In genomic region chr12:107485731-107486130, GRCh38 we compare ENCODE assay signal across 23 cellular contexts.
"Had no signal": no experiment of that assay in that cellular context is flagged by ENCODE, and none has a peak within 500 bp of the region (broad histone marks: within the 10 kb centered on the region; RNA-seq: fewer than 3 reads in every experiment).

No MANE protein-coding gene starts in this region.

- FAIRE-seq: frontal cortex, TTC549 had no signal

- H3K9me3 Mint-ChIP-seq: activated B cell treated with CpG ODN at 0.5 μM for 24 hours; activated CD8-positive, alpha-beta T cell treated with anti-CD3 and anti-CD28 coated beads for 36 hours; activated naive CD4-positive, alpha-beta T cell treated with anti-CD3 and anti-CD28 coated beads, Interleukin-2, amount 50 U/mL, for 24 hours; activated T-cell treated with anti-CD3 and anti-CD28 coated beads, Interleukin-2, amount 50 U/mL, for 4 hours; central memory CD8-positive, alpha-beta T cell; dendritic cell treated with granulocyte-macrophage colony-stimulating factor and Interleukin-4, amounts not matched to agents 40 ng/mL and 50 ng/mL, for 4 days had no signal

- H3K36me3 Mint-ChIP-seq: brain, immature natural killer cell, naive B cell had no signal

- H3K4me1 Mint-ChIP-seq: brain had no signal

- H3K27ac ChIP-seq: heart left ventricle, neutrophil, skin epidermis had no signal

- DNase-seq: activated B cell treated with CpG ODN at 0.5 μM for 24 hours; activated CD4-positive, alpha-beta T cell treated with anti-CD3 and anti-CD28 coated beads for 48 hours; activated CD8-positive, alpha-beta T cell treated with anti-CD3 and anti-CD28 coated beads for 36 hours; activated effector memory CD4-positive, alpha-beta T cell treated with Interleukin-2 at 50 U/mL for 16 hours; activated T-cell treated with anti-CD3 and anti-CD28 coated beads, Interleukin-2, amount 50 U/mL, for 4 hours; effector memory CD4-positive, alpha-beta T cell; heart left ventricle; immature natural killer cell; left colon; midbrain; naive B cell; stimulated activated CD4-positive, alpha-beta T cell treated with anti-CD3 and anti-CD28 coated beads, Interleukin-15, amount 100 ng/mL, for 24 hours; stimulated activated CD4-positive, alpha-beta T cell treated with anti-CD3 and anti-CD28 coated beads, Interleukin-4, amount 100 ng/mL, for 24 hours; substantia nigra; trophoblast cell had no signal

- H3K27me3 Mint-ChIP-seq: activated CD8-positive, alpha-beta T cell treated with anti-CD3 and anti-CD28 coated beads for 36 hours; activated naive CD4-positive, alpha-beta T cell treated with anti-CD3 and anti-CD28 coated beads, Interleukin-2, amount 50 U/mL, for 24 hours; dendritic cell treated with granulocyte-macrophage colony-stimulating factor and Interleukin-4, amounts not matched to agents 40 ng/mL and 50 ng/mL, for 4 days had no signal

- H3K27ac Mint-ChIP-seq: activated B cell treated with CpG ODN at 0.5 μM for 24 hours; activated CD8-positive, alpha-beta T cell treated with anti-CD3 and anti-CD28 coated beads for 36 hours; activated naive CD4-positive, alpha-beta T cell treated with anti-CD3 and anti-CD28 coated beads, Interleukin-2, amount 50 U/mL, for 24 hours; brain; dendritic cell treated with granulocyte-macrophage colony-stimulating factor and Interleukin-4, amounts not matched to agents 40 ng/mL and 50 ng/mL, for 4 days; immature natural killer cell had no signal

- H3K4me3 Mint-ChIP-seq: activated B cell treated with CpG ODN at 0.5 μM for 24 hours; activated CD8-positive, alpha-beta T cell treated with anti-CD3 and anti-CD28 coated beads for 36 hours; activated naive CD4-positive, alpha-beta T cell treated with anti-CD3 and anti-CD28 coated beads, Interleukin-2, amount 50 U/mL, for 24 hours; activated T-cell treated with anti-CD3 and anti-CD28 coated beads, Interleukin-2, amount 50 U/mL, for 4 hours; brain; central memory CD8-positive, alpha-beta T cell; dendritic cell treated with granulocyte-macrophage colony-stimulating factor and Interleukin-4, amounts not matched to agents 40 ng/mL and 50 ng/mL, for 4 days; immature natural killer cell; naive B cell had no signal
